2 cellular contexts compared by ENCODE assay signal in the genomic region with DNA sequence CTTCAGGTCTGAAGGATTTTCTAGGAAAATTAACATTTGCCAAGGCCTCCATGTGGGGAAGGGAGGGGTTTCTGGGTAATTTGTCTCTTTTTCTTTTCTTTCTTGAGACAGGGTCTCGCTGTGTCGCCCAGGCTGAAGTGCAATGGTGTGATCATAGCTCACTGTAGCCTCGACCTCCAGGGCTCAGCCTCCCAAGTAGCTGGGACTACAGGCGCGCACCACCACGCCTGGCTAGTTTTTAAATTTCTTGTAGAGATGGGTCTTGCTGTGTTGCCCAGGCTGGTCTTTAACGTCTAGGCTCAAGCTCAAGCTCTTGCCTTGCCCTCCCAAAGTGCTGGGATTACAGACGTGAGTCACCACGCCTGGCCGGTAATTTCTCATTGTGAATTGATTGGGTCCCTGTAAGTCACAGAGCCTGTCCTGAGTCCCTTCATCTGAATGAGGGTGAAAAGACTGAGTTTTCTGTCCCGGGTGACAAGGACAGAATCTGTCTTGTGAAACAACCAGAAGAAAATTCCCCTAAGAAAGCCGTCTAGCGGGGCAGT.
TF ChIP-seq lines count a peak whose summit lies in the region.

No MANE protein-coding gene starts in this region.

TF ChIP-seq in liver, 16 proteins besides CTCF, POLR2A, EP300 and RAD21:
- no peak for TF ChIP-seq TAF1 (conservative IDR thresholded peaks at IDR 0.05)
- TF ChIP-seq, protein P1, sequence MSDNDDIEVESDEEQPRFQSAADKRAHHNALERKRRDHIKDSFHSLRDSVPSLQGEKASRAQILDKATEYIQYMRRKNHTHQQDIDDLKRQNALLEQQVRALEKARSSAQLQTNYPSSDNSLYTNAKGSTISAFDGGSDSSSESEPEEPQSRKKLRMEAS (IDR thresholded peaks at IDR 0.05): no peak
- TF ChIP-seq, protein P2, sequence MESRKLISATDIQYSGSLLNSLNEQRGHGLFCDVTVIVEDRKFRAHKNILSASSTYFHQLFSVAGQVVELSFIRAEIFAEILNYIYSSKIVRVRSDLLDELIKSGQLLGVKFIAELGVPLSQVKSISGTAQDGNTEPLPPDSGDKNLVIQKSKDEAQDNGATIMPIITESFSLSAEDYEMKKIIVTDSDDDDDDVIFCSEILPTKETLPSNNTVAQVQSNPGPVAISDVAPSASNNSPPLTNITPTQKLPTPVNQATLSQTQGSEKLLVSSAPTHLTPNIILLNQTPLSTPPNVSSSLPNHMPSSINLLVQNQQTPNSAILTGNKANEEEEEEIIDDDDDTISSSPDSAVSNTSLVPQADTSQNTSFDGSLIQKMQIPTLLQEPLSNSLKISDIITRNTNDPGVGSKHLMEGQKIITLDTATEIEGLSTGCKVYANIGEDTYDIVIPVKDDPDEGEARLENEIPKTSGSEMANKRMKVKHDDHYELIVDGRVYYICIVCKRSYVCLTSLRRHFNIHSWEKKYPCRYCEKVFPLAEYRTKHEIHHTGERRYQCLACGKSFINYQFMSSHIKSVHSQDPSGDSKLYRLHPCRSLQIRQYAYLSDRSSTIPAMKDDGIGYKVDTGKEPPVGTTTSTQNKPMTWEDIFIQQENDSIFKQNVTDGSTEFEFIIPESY (IDR thresholded peaks at IDR 0.05): no peak
- no peak for TF ChIP-seq YY1 (IDR thresholded peaks at IDR 0.05)
- TF ChIP-seq SP1 (IDR thresholded peaks at IDR 0.05): no peak
- no peak for TF ChIP-seq RXRA (IDR thresholded peaks at IDR 0.05)
- no peak for TF ChIP-seq GABPA (IDR thresholded peaks at IDR 0.05 in 1 of 2, conservative IDR thresholded peaks at IDR 0.05 in 1 of 2)

TF ChIP-seq in HepG2, 621 proteins besides CTCF, POLR2A, EP300 and RAD21:
- TF ChIP-seq MEF2D (CRISPR knock-in tag; IDR thresholded peaks at IDR 0.05) (no peak), NPAS2 (CRISPR knock-in tag; IDR thresholded peaks at IDR 0.05; ENCODE audit: borderline replicate concordance) (no peak), SIN3B (IDR thresholded peaks at IDR 0.05; ENCODE audit: low read length) (no peak), RFX5 (IDR thresholded peaks at IDR 0.05; ENCODE audit: low read depth, low read length) (no peak), ZNF841 (CRISPR knock-in tag; IDR thresholded peaks at IDR 0.05; ENCODE audit: borderline replicate concordance) (no peak), HNRNPH1 (optimal IDR thresholded peaks at IDR 0.05; ENCODE audit: low read depth, low read length) (no peak), DNMT3B (CRISPR knock-in tag; conservative IDR thresholded peaks at IDR 0.05) (no peak), ATF7-NPFF (CRISPR knock-in tag; IDR thresholded peaks at IDR 0.05; ENCODE audit: low read depth) (no peak), ZBTB8A (CRISPR knock-in tag; IDR thresholded peaks at IDR 0.05; ENCODE audit: borderline replicate concordance, low read depth) (no peak), YEATS4 (CRISPR knock-in tag; IDR thresholded peaks at IDR 0.05; ENCODE audit: borderline replicate concordance) (no peak), ZNF883 (CRISPR knock-in tag; IDR thresholded peaks at IDR 0.05; ENCODE audit: not compliant biosample characterization) (no peak), ZNF333 (CRISPR knock-in tag; IDR thresholded peaks at IDR 0.05; ENCODE audit: borderline replicate concordance) (no peak), ZNF121 (CRISPR knock-in tag; IDR thresholded peaks at IDR 0.05) (no peak), MBD4 (IDR thresholded peaks at IDR 0.05; ENCODE audit: borderline replicate concordance, low read length) (no peak)
- TF ChIP-seq, protein P3, sequence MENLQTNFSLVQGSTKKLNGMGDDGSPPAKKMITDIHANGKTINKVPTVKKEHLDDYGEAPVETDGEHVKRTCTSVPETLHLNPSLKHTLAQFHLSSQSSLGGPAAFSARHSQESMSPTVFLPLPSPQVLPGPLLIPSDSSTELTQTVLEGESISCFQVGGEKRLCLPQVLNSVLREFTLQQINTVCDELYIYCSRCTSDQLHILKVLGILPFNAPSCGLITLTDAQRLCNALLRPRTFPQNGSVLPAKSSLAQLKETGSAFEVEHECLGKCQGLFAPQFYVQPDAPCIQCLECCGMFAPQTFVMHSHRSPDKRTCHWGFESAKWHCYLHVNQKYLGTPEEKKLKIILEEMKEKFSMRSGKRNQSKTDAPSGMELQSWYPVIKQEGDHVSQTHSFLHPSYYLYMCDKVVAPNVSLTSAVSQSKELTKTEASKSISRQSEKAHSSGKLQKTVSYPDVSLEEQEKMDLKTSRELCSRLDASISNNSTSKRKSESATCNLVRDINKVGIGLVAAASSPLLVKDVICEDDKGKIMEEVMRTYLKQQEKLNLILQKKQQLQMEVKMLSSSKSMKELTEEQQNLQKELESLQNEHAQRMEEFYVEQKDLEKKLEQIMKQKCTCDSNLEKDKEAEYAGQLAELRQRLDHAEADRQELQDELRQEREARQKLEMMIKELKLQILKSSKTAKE (CRISPR knock-in tag; IDR thresholded peaks at IDR 0.05; ENCODE audit: borderline replicate concordance): no peak
- TF ChIP-seq, protein P4, sequence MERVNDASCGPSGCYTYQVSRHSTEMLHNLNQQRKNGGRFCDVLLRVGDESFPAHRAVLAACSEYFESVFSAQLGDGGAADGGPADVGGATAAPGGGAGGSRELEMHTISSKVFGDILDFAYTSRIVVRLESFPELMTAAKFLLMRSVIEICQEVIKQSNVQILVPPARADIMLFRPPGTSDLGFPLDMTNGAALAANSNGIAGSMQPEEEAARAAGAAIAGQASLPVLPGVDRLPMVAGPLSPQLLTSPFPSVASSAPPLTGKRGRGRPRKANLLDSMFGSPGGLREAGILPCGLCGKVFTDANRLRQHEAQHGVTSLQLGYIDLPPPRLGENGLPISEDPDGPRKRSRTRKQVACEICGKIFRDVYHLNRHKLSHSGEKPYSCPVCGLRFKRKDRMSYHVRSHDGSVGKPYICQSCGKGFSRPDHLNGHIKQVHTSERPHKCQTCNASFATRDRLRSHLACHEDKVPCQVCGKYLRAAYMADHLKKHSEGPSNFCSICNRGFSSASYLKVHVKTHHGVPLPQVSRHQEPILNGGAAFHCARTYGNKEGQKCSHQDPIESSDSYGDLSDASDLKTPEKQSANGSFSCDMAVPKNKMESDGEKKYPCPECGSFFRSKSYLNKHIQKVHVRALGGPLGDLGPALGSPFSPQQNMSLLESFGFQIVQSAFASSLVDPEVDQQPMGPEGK (CRISPR knock-in tag; IDR thresholded peaks at IDR 0.05): no peak
